In the genomic region with DNA sequence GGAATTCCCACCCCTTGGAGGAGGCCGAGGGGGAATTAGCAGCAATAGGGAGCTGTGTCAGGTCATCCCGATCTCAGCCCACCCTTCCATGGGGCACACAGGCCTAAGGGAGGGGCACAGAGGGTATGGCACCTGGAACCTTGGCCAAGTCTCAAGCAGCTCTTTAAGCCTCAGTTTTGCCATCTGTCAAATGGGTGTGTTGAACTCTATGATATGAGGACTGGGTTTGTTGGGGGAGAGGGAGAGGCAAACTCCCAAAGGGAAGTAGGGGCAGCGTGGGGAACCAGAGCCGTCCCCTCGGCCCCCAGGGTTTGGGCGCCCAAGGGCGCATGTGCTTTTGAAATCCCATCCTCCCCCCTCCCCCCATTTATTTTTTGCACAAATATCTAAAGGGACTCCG, we compare ENCODE assay signal across 17 cellular contexts. TPM values are rescaled to one million over a fixed set of nuclear protein-coding genes. Genes with fewer than 3 reads are reported as not detected.
DNase-seq lines count a peak whose midpoint lies in the region; ATAC-seq and TF ChIP-seq lines count a peak whose summit lies in the region.
"Had no signal": no experiment of that assay in that cellular context is flagged by ENCODE, and none has a peak within 500 bp of the region (broad histone marks: within the 10 kb centered on the region; RNA-seq: fewer than 3 reads in every experiment).

No MANE protein-coding gene starts in this region.

- H2AFZ ChIP-seq in GM23248 = no peak overlapping the region

- no peak overlapping the region for H3K23ac ChIP-seq in mesendoderm (ENCODE audit: low read length)

- H3K79me2 ChIP-seq in mesendoderm (ENCODE audit: control insufficient read depth, insufficient read depth, low read length) = no peaks in the 10 kb centered on the region
- H3K79me2 ChIP-seq in GM23248 (ENCODE audit: insufficient read depth) = no peaks in the 10 kb centered on the region
- H3K79me2 ChIP-seq: parathyroid adenoma had no signal

- H3K56ac ChIP-seq in mesendoderm (ENCODE audit: low read length) = no peak overlapping the region

- H4K5ac ChIP-seq in mesendoderm (ENCODE audit: low read length) = no peak overlapping the region

- no CpG with 5 or more reads among the region's 8 CpGs for WGBS in mesendoderm (ENCODE audit: extremely low coverage, insufficient coverage, low lambda C conversion rate)
- WGBS in GM23248 (ENCODE audit: low coverage in 1 of 2, low lambda C conversion rate in 2 of 2, missing lambda C conversion rate in 2 of 2), 2 experiments = 95 to 97% methylated on average over 6 to 8 of the region's 8 CpGs

- H3K4me3 Mint-ChIP-seq in activated T-helper 17 cell treated with anti-CD3 and anti-CD28 coated beads, Interleukin-2, amount 50 U/mL, for 72 hours = peak overlapping the region; percentile 16
- H3K4me3 Mint-ChIP-seq in stimulated activated effector memory CD8-positive, alpha-beta T cell treated with anti-CD3 and anti-CD28 coated beads, Interleukin-12 subunit alpha, Interleukin-12 subunit beta, amount 100 ng/mL, for 72 hours = peak overlapping the region; percentile 77
- H3K4me3 Mint-ChIP-seq: activated naive CD4-positive, alpha-beta T cell treated with anti-CD3 and anti-CD28 coated beads, Interleukin-2, amount 50 U/mL, for 24 hours had no signal

- no peaks in the 10 kb centered on the region for H4K20me1 ChIP-seq in GM23248 (ENCODE audit: insufficient read depth)

- H3K4me1 ChIP-seq in cardiac muscle cell (ENCODE audit: low read depth) (no peaks in the 10 kb centered on the region), HUES48 (ENCODE audit: control insufficient read depth, insufficient read depth, low read length) (no peaks in the 10 kb centered on the region), mesendoderm (ENCODE audit: control insufficient read depth, low read depth, low read length) (no peaks in the 10 kb centered on the region), GM23248 (ENCODE audit: insufficient read depth) (no peaks in the 10 kb centered on the region)

- peaks cover 35% of the 10 kb centered on the region for H3K27me3 Mint-ChIP-seq in activated T-helper 17 cell treated with anti-CD3 and anti-CD28 coated beads, Interleukin-2, amount 50 U/mL, for 72 hours

- H3K36me3 Mint-ChIP-seq in activated T-helper 17 cell treated with anti-CD3 and anti-CD28 coated beads, Interleukin-2, amount 50 U/mL, for 72 hours (ENCODE audit: low read depth) = no peaks in the 10 kb centered on the region
- H3K36me3 Mint-ChIP-seq in stimulated activated effector memory CD8-positive, alpha-beta T cell treated with anti-CD3 and anti-CD28 coated beads, Interleukin-12 subunit alpha, Interleukin-12 subunit beta, amount 100 ng/mL, for 72 hours = peaks cover 7% of the 10 kb centered on the region
- H3K36me3 Mint-ChIP-seq: activated naive CD4-positive, alpha-beta T cell treated with anti-CD3 and anti-CD28 coated beads, Interleukin-2, amount 50 U/mL, for 24 hours; CD4-positive, CD25-positive, alpha-beta regulatory T cell had no signal

- in situ Hi-C loops in GM23248 (cut with MboI) = no loop called here

- H2BK5ac ChIP-seq in mesendoderm (ENCODE audit: low read length) = no peak overlapping the region

- no peak for ATAC-seq in activated T-helper 17 cell treated with anti-CD3 and anti-CD28 coated beads, Interleukin-2, amount 50 U/mL, for 72 hours (replicated peaks)
- no peak for ATAC-seq in stimulated activated effector memory CD8-positive, alpha-beta T cell treated with anti-CD3 and anti-CD28 coated beads, Interleukin-12 subunit alpha, Interleukin-12 subunit beta, amount 100 ng/mL, for 72 hours

- H2BK120ac ChIP-seq in mesendoderm (ENCODE audit: low read depth, low read length) = no peak overlapping the region

- no peak overlapping the region for H2AK5ac ChIP-seq in mesendoderm (ENCODE audit: low read length)

- no peak overlapping the region for H2BK15ac ChIP-seq in mesendoderm (replicated peaks; ENCODE audit: low read depth)

- TF ChIP-seq CTCF in cardiac muscle cell (IDR thresholded peaks at IDR 0.05; ENCODE audit: low read depth, low read length) = no peak

- peak overlapping the region; percentile 60 for H3K27ac ChIP-seq in cardiac muscle cell
- no peak overlapping the region for H3K27ac ChIP-seq in HUES48 (ENCODE audit: low read depth, low read length)
- no peak overlapping the region for H3K27ac ChIP-seq in mesendoderm (ENCODE audit: low read depth, low read length)
- H3K27ac ChIP-seq in GM23248 = no peak overlapping the region

- no peak overlapping the region for H4K8ac ChIP-seq in mesendoderm (ENCODE audit: low read depth, low read length)

- H3K27ac Mint-ChIP-seq in activated T-helper 17 cell treated with anti-CD3 and anti-CD28 coated beads, Interleukin-2, amount 50 U/mL, for 72 hours = no peak overlapping the region
- no peak overlapping the region for H3K27ac Mint-ChIP-seq in stimulated activated effector memory CD8-positive, alpha-beta T cell treated with anti-CD3 and anti-CD28 coated beads, Interleukin-12 subunit alpha, Interleukin-12 subunit beta, amount 100 ng/mL, for 72 hours
- H3K27ac Mint-ChIP-seq: activated naive CD4-positive, alpha-beta T cell treated with anti-CD3 and anti-CD28 coated beads, Interleukin-2, amount 50 U/mL, for 24 hours had no signal

- H3K79me1 ChIP-seq in mesendoderm (ENCODE audit: low read length) = no peaks in the 10 kb centered on the region

- H3K4me3 ChIP-seq in cardiac muscle cell (no peak overlapping the region), HUES48 (ENCODE audit: low read depth, low read length) (peak overlapping the region; percentile 27; the same call in 1 of the 2 replicates), mesendoderm (ENCODE audit: low read length) (no peak overlapping the region), GM23248 (no peak overlapping the region)
- H3K4me3 ChIP-seq: mucosa of descending colon had no signal

- H3K9me3 Mint-ChIP-seq in activated T-helper 17 cell treated with anti-CD3 and anti-CD28 coated beads, Interleukin-2, amount 50 U/mL, for 72 hours = no peaks in the 10 kb centered on the region
- H3K9me3 Mint-ChIP-seq in stimulated activated effector memory CD8-positive, alpha-beta T cell treated with anti-CD3 and anti-CD28 coated beads, Interleukin-12 subunit alpha, Interleukin-12 subunit beta, amount 100 ng/mL, for 72 hours = no peaks in the 10 kb centered on the region
- H3K9me3 Mint-ChIP-seq: activated naive CD4-positive, alpha-beta T cell treated with anti-CD3 and anti-CD28 coated beads, Interleukin-2, amount 50 U/mL, for 24 hours; dendritic cell treated with granulocyte-macrophage colony-stimulating factor and Interleukin-4, amounts not matched to agents 40 ng/mL and 50 ng/mL, for 4 days had no signal

- H3K4me1 Mint-ChIP-seq in activated T-helper 17 cell treated with anti-CD3 and anti-CD28 coated beads, Interleukin-2, amount 50 U/mL, for 72 hours = peaks cover 7% of the 10 kb centered on the region
- peaks cover 11% of the 10 kb centered on the region for H3K4me1 Mint-ChIP-seq in stimulated activated effector memory CD8-positive, alpha-beta T cell treated with anti-CD3 and anti-CD28 coated beads, Interleukin-12 subunit alpha, Interleukin-12 subunit beta, amount 100 ng/mL, for 72 hours

- DNase-seq in cardiac muscle cell (ENCODE audit: low read depth in 1 of 2, low spot score in 1 of 2) (no peak), cardiac septum (ENCODE audit: low spot score) (no peak), SKM-1 (lab: John Stamatoyannopoulos, UW; ENCODE audit: unreplicated experiment) (no peak), mesendoderm (no peak), GM23248 (no peak)
- DNase-seq in stimulated activated effector memory CD8-positive, alpha-beta T cell treated with anti-CD3 and anti-CD28 coated beads, Interleukin-12 subunit alpha, Interleukin-12 subunit beta, amount 100 ng/mL, for 72 hours (ENCODE audit: low spot score in 2 of 2) = no peak
- DNase-seq: CD4-positive, CD25-positive, alpha-beta regulatory T cell; central memory CD4-positive, alpha-beta T cell; NCI-H1930; NCI-H526 treated with DMSO at 0.1 percent for 48 hours had no signal

- H3K9me3 ChIP-seq in cardiac muscle cell (ENCODE audit: low read depth) (no peaks in the 10 kb centered on the region), HUES48 (ENCODE audit: control insufficient read depth, insufficient read depth, low read length) (no peaks in the 10 kb centered on the region), GM23248 (ENCODE audit: low read depth) (no peaks in the 10 kb centered on the region)
- H3K9me3 ChIP-seq: gastroesophageal sphincter, mucosa of descending colon had no signal

- H3F3A ChIP-seq in GM23248 (ENCODE audit: insufficient read depth) = no peaks in the 10 kb centered on the region

- H3K4me2 ChIP-seq in mesendoderm (ENCODE audit: low read length) (no peak overlapping the region), GM23248 (ENCODE audit: unreplicated experiment) (no peak overlapping the region)

- H3K9me2 ChIP-seq in GM23248 (ENCODE audit: insufficient read depth) = no peaks in the 10 kb centered on the region

- intact Hi-C loops in cardiac septum (cut with DNase I) = no loop called here

- H3K18ac ChIP-seq in mesendoderm (ENCODE audit: low read length) = no peak overlapping the region

- H3K4ac ChIP-seq in mesendoderm (ENCODE audit: low read depth, low read length) = no peak overlapping the region

- no peak overlapping the region for H3K9ac ChIP-seq in HUES48 (ENCODE audit: low read depth, low read length)
- no peak overlapping the region for H3K9ac ChIP-seq in mesendoderm (ENCODE audit: low read length)
- H3K9ac ChIP-seq in GM23248 = no peak overlapping the region
- H3K9ac ChIP-seq: parathyroid adenoma had no signal

- H3K36me3 ChIP-seq in cardiac muscle cell (no peaks in the 10 kb centered on the region), HUES48 (ENCODE audit: control insufficient read depth, insufficient read depth, low read length) (peaks cover 6% of the 10 kb centered on the region), mesendoderm (ENCODE audit: control insufficient read depth, insufficient read depth, low read length) (no peaks in the 10 kb centered on the region), GM23248 (ENCODE audit: low read depth) (no peaks in the 10 kb centered on the region)
- H3K36me3 ChIP-seq: gastroesophageal sphincter had no signal

- H3K27me3 ChIP-seq in cardiac muscle cell (no peaks in the 10 kb centered on the region), HUES48 (ENCODE audit: control insufficient read depth, insufficient read depth, low read length) (no peaks in the 10 kb centered on the region), mesendoderm (ENCODE audit: insufficient read depth, low read length, poor library complexity) (no peaks in the 10 kb centered on the region), GM23248 (replicated peaks; ENCODE audit: insufficient read depth) (no peaks in the 10 kb centered on the region; the same call in 1 of the 2 replicates)

RNA-seq across cellular contexts. Expression of a gene that starts 49.7 kb away (rescaled TPM):
- 62.9 and 93.5 TPM in 2 replicates for total RNA-seq in cardiac muscle cell
- polyA plus RNA-seq in cardiac muscle cell = 41.1 and 60.9 TPM in 2 replicates
- total RNA-seq in cardiac septum = 41.1 TPM
- 10 to 100 TPM; 41.1 to 76.5 TPM for total RNA-seq in activated T-helper 17 cell treated with anti-CD3 and anti-CD28 coated beads, Interleukin-2, amount 50 U/mL, for 72 hours
- 37.7 TPM for polyA plus RNA-seq in mesendoderm (2013, experiment 1 of 2)
- polyA plus RNA-seq in mesendoderm (2013, experiment 2 of 2) = 38.0 TPM
- total RNA-seq in GM23248 (2014; rRNA removed; shearing (Covaris generic)) = 126 and 134 TPM in 2 replicates
- 98.9 and 104 TPM in 2 replicates for polyA plus RNA-seq in GM23248 (2016; fragmentation: Nextera tagmentation; extraction: Ambion mirVana)
